Comparison of ENCODE assay signal across 10 cellular contexts in genomic region chr6:46632053-46632452, GRCh38. TPM values are rescaled to one million over a fixed set of nuclear protein-coding genes. Genes with fewer than 3 reads are reported as not detected.
"Had no signal": no experiment of that assay in that cellular context is flagged by ENCODE, and none has a peak within 500 bp of the region (broad histone marks: within the 10 kb centered on the region; RNA-seq: fewer than 3 reads in every experiment).

No MANE protein-coding gene starts in this region.

- H3K9me3 ChIP-seq: HAP-1 had no signal

- H3K9ac ChIP-seq: GM23248 had no signal

- H3K36me3 ChIP-seq: HAP-1 had no signal

- H3K4me3 ChIP-seq: GM23248, HAP-1 had no signal

- H2AFZ ChIP-seq: GM23248 had no signal

- ATAC-seq: HCT116 had no signal

- H3K4me1 ChIP-seq: HAP-1 had no signal

- H3K27ac ChIP-seq: GM23248, HL-60 had no signal

- DNase-seq: GM23248, GOT3, H7, HFFc6, KG1 had no signal

RNA-seq across cellular contexts. Expression of gene CYP39A1, which starts 20.6 kb away (rescaled TPM):
- total RNA-seq: GM23248, HFFc6 had no signal
- polyA plus RNA-seq: IgD-negative memory B cell had no signal

RNA-seq across cellular contexts. Expression of gene SLC25A27, which starts 20.7 kb away (rescaled TPM):
- polyA plus RNA-seq: IgD-negative memory B cell had no signal

RNA-seq across cellular contexts. Expression of gene TDRD6, which starts 55.6 kb away (rescaled TPM):
- total RNA-seq: GM23248, H7, HFFc6, HT1080 had no signal
- polyA plus RNA-seq: GM23248, IgD-negative memory B cell had no signal
